Comparison of ENCODE assay signal across 25 cellular contexts in the genomic region with DNA sequence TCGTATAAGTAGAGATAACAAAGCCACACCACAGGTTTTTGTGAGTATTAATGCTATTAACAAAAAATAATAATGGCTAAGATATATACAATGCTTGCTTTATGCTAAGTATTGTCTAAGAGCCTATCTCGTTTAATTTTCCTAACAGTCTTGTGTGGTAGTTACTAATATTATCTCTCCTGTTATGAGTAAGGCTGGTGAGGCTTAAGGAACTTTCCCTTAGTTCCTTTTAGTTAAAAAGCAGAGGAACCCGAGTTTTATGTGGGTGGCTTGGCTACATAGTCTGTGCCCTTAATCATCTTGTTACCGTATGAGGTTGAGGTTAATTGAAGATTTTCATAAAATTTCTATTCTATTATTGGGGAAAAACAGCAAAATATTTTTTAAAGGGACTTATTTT.
"Had no signal": no experiment of that assay in that cellular context is flagged by ENCODE, and none has a peak within 500 bp of the region (broad histone marks: within the 10 kb centered on the region; RNA-seq: fewer than 3 reads in every experiment).

No MANE protein-coding gene starts in this region.

- H3K4me1 ChIP-seq: ascending aorta, colonic mucosa, gastrocnemius medialis, right lobe of liver, vagina had no signal

- H3K4me3 ChIP-seq: ascending aorta, cardiac muscle cell, colonic mucosa, gastrocnemius medialis, right lobe of liver, thoracic aorta, vagina had no signal

- H3K9me3 ChIP-seq: ascending aorta, colonic mucosa, gastrocnemius medialis, neutrophil, right lobe of liver, thoracic aorta, vagina had no signal

- ATAC-seq: effector memory CD8-positive, alpha-beta T cell; gastrocnemius medialis; right lobe of liver; WTC11 had no signal

- H3K27ac ChIP-seq: ascending aorta, cardiac muscle cell, colonic mucosa, gastrocnemius medialis, neutrophil, right lobe of liver, thoracic aorta, vagina had no signal

- H3K27me3 ChIP-seq: ascending aorta, cardiac muscle cell, colonic mucosa, gastrocnemius medialis, neutrophil, right lobe of liver, vagina had no signal

- H3K36me3 ChIP-seq: ascending aorta, cardiac muscle cell, colonic mucosa, gastrocnemius medialis, neutrophil, right lobe of liver, thoracic aorta, vagina had no signal

- DNase-seq: activated CD4-positive, alpha-beta memory T cell treated with anti-CD3 and anti-CD28 coated beads, Interleukin-2, amount 10 ng/mL, durations not matched to agents 7 days and 5 days; activated CD4-positive, alpha-beta T cell treated with anti-CD3 and anti-CD28 coated beads for 1 hour; activated CD4-positive, alpha-beta T cell treated with anti-CD3 and anti-CD28 coated beads, Interleukin-2, amount 10 ng/mL, durations not matched to agents 7 days and 5 days; activated CD8-positive, alpha-beta memory T cell treated with anti-CD3 and anti-CD28 coated beads, Interleukin-2, amount 50 U/mL, for 48 hours; activated gamma-delta T cell; activated naive CD4-positive, alpha-beta T cell treated with anti-CD3 and anti-CD28 coated beads, Interleukin-2, amount 10 ng/mL, durations not matched to agents 7 days and 5 days; activated naive CD8-positive, alpha-beta T cell treated with anti-CD3 and anti-CD28 coated beads, Interleukin-2, amount 10 ng/mL, durations not matched to agents 7 days and 5 days; activated T-cell treated with anti-CD3 and anti-CD28 coated beads, Interleukin-2, amount 50 U/mL, for 24 hours; cerebellar nuclear complex; colonic mucosa; effector memory CD8-positive, alpha-beta T cell; erythroblast; gastrocnemius medialis; glutamatergic neuron; naive B cell; nephron progenitor cell; right lobe of liver; stimulated activated CD4-positive, alpha-beta T cell treated with anti-CD3 and anti-CD28 coated beads, Interleukin-12 subunit alpha, Interleukin-12 subunit beta, amount 100 ng/mL, for 4 hours; stimulated activated CD4-positive, alpha-beta T cell treated with anti-CD3 and anti-CD28 coated beads, Interleukin-4, amount 100 ng/mL, for 1 hour had no signal
